13 cellular contexts compared by ENCODE assay signal in genomic region chr15:68224546-68225250, GRCh38. TPM values are rescaled to one million over a fixed set of nuclear protein-coding genes. Genes with fewer than 3 reads are reported as not detected.
DNase-seq lines count a peak whose midpoint lies in the region; ATAC-seq, FAIRE-seq and TF ChIP-seq lines count a peak whose summit lies in the region.
"Had no signal": no experiment of that assay in that cellular context is flagged by ENCODE, and none has a peak within 500 bp of the region (broad histone marks: within the 10 kb centered on the region; RNA-seq: fewer than 3 reads in every experiment).

No MANE protein-coding gene starts in this region.

- H3K79me2 ChIP-seq in smooth muscle cell (ENCODE audit: low read depth): peaks cover 46% of the 10 kb centered on the region

- H3K4me1 ChIP-seq in BLaER1 treated with 17β-estradiol and CSF1 and Interleukin-3, amounts not matched to agents 10 nM and 100 nM: peaks cover 46 to 70% (median 58%) of the 10 kb centered on the region in 10 experiments
- H3K4me1 ChIP-seq in smooth muscle cell (ENCODE audit: low read depth): peaks cover 9% of the 10 kb centered on the region

- ATAC-seq in left lobe of liver (no peak), HG02759 (IDR thresholded peaks at IDR 0.05; ENCODE audit: unreplicated experiment) (no peak), esophagus mucosa (no peak)
- ATAC-seq: body of pancreas had no signal

- peaks cover 7 to 76% (median 47%) of the 10 kb centered on the region in 11 experiments; a peak in 20 of 22 replicates for H4K20me1 ChIP-seq in BLaER1 treated with 17β-estradiol and CSF1 and Interleukin-3, amounts not matched to agents 10 nM and 100 nM
- peaks cover 10% of the 10 kb centered on the region for H4K20me1 ChIP-seq in smooth muscle cell (ENCODE audit: low read depth)

- 96% methylated on average over 3 of the region's 3 CpGs for WGBS in smooth muscle cell (ENCODE audit: low lambda C conversion rate)

- H3K27ac ChIP-seq in BLaER1 treated with 17β-estradiol and CSF1 and Interleukin-3, amounts not matched to agents 10 nM and 100 nM: peak overlapping the region in 6 of 11 experiments; percentile 48 to 99 (median 70); a peak in 13 of 22 replicates
- H3K27ac ChIP-seq in smooth muscle cell (ENCODE audit: low read depth): no peak overlapping the region
- H3K27ac ChIP-seq: body of pancreas had no signal

- H3K27me3 ChIP-seq in BLaER1 treated with 17β-estradiol and CSF1 and Interleukin-3, amounts not matched to agents 10 nM and 100 nM: no peaks in the 10 kb centered on the region
- H3K27me3 ChIP-seq in smooth muscle cell (ENCODE audit: low read depth): no peaks in the 10 kb centered on the region
- H3K27me3 ChIP-seq: body of pancreas had no signal

- TF ChIP-seq POLR2A in GM12891 (IDR thresholded peaks at IDR 0.05; ENCODE audit: low read depth, low read length): no peak

- peak overlapping the region in 6 of 11 experiments; percentile 10 to 62 (median 24); a peak in 6 of 22 replicates for H3K9ac ChIP-seq in BLaER1 treated with 17β-estradiol and CSF1 and Interleukin-3, amounts not matched to agents 10 nM and 100 nM
- no peak overlapping the region for H3K9ac ChIP-seq in smooth muscle cell (ENCODE audit: low read depth)

- peak overlapping the region in 5 of 10 experiments; percentile 2 to 43 (median 26); a peak in 5 of 20 replicates for H3K4me3 ChIP-seq in BLaER1 treated with 17β-estradiol and CSF1 and Interleukin-3, amounts not matched to agents 10 nM and 100 nM
- H3K4me3 ChIP-seq in smooth muscle cell: no peak overlapping the region
- H3K4me3 ChIP-seq: body of pancreas had no signal

- DNase-seq in GM12891 (ENCODE audit: insufficient read length, low spot score) (no peak), NOMO-1 treated with DMSO at 0.1 percent for 48 hours (lab: John Stamatoyannopoulos, UW; ENCODE audit: unreplicated experiment) (peak; percentile 76), left lobe of liver (ENCODE audit: low spot score) (peak; percentile 42), smooth muscle cell (lab: John Stamatoyannopoulos, UW; ENCODE audit: unreplicated experiment) (no peak), D721Med (ENCODE audit: insufficient read length, low spot score) (no peak)
- DNase-seq: activated CD8-positive, alpha-beta memory T cell treated with anti-CD3 and anti-CD28 coated beads for 24 hours; body of pancreas; CD8-positive, alpha-beta memory T cell; immature natural killer cell; stimulated activated CD4-positive, alpha-beta T cell treated with anti-CD3 and anti-CD28 coated beads, Interleukin-2, amount 100 ng/mL, for 48 hours had no signal

- FAIRE-seq in GM12891 (lab: Jason Lieb, UNC): peak; percentile 50
- no peak for FAIRE-seq in D721Med (lab: Jason Lieb, UNC)

- peak overlapping the region; percentile 40 to 95 (median 85) for H3K4me2 ChIP-seq in BLaER1 treated with 17β-estradiol and CSF1 and Interleukin-3, amounts not matched to agents 10 nM and 100 nM
- H3K4me2 ChIP-seq in smooth muscle cell: no peak overlapping the region

- H3F3A ChIP-seq in smooth muscle cell (ENCODE audit: low read depth): no peaks in the 10 kb centered on the region

- peaks cover 0 to 23% (median 15%) of the 10 kb centered on the region in 11 experiments; a peak in 19 of 22 replicates for H3K9me3 ChIP-seq in BLaER1 treated with 17β-estradiol and CSF1 and Interleukin-3, amounts not matched to agents 10 nM and 100 nM (replicated peaks in 1 of 11)
- H3K9me3 ChIP-seq in smooth muscle cell (replicated peaks; ENCODE audit: low read depth): no peaks in the 10 kb centered on the region
- H3K9me3 ChIP-seq: body of pancreas had no signal

- H2AFZ ChIP-seq in smooth muscle cell (ENCODE audit: low read depth): no peak overlapping the region

- TF ChIP-seq CTCF in smooth muscle cell (IDR thresholded peaks at IDR 0.05; ENCODE audit: borderline replicate concordance, insufficient read depth, poor library complexity, severe bottlenecking) (no peak), D721Med (IDR thresholded peaks at IDR 0.05; ENCODE audit: insufficient read depth, missing control alignments) (no peak)

- peaks cover 0 to 32% (median 18%) of the 10 kb centered on the region in 11 experiments; a peak in 16 of 22 replicates for H3K36me3 ChIP-seq in BLaER1 treated with 17β-estradiol and CSF1 and Interleukin-3, amounts not matched to agents 10 nM and 100 nM
- H3K36me3 ChIP-seq in smooth muscle cell (ENCODE audit: low read depth): no peaks in the 10 kb centered on the region

TF ChIP-seq in GM12891, 5 proteins besides CTCF, POLR2A, EP300 and RAD21:
- TF ChIP-seq SPI1 (IDR thresholded peaks at IDR 0.05; ENCODE audit: low read depth, low read length): 0 out of 2 replicates have a peak, but pooled peaks have one; percentile 8
- TF ChIP-seq TAF1 (IDR thresholded peaks at IDR 0.05; ENCODE audit: low read depth, low read length): no peak
- TF ChIP-seq PAX5 (IDR thresholded peaks at IDR 0.05; ENCODE audit: insufficient read depth, low read length, severe bottlenecking): no peak

RNA-seq across cellular contexts. Expression of gene CLN6, which starts 4.8 kb away (rescaled TPM):
- polyA plus RNA-seq in GM12891 (2012; ENCODE audit: low read depth, missing spikeins): 26.1 TPM
- 12.2 TPM for total RNA-seq in left lobe of liver
- total RNA-seq in smooth muscle cell: 11.5 and 15.2 TPM in 2 replicates
- polyA plus RNA-seq in smooth muscle cell: 2.5 and 3.0 TPM in 2 replicates
- total RNA-seq in esophagus mucosa: 18.5 TPM

RNA-seq across cellular contexts. Expression of gene CALML4, which starts 19.6 kb away (rescaled TPM):
- polyA plus RNA-seq in GM12891 (2012; ENCODE audit: low read depth, missing spikeins): 2.8 TPM
- 6.8 TPM for total RNA-seq in left lobe of liver
- total RNA-seq in smooth muscle cell: 1.3 and 2.2 TPM in 2 replicates
- polyA plus RNA-seq in smooth muscle cell: 2.6 and 3.2 TPM in 2 replicates
- total RNA-seq in esophagus mucosa: 2.9 TPM

RNA-seq across cellular contexts. Expression of gene FEM1B, which starts 52.8 kb away (rescaled TPM):
- 11.4 TPM for polyA plus RNA-seq in GM12891 (2012; ENCODE audit: low read depth, missing spikeins)
- total RNA-seq in left lobe of liver (21.5 TPM), smooth muscle cell (41.4 and 50.0 TPM in 2 replicates), esophagus mucosa (46.8 TPM)
- polyA plus RNA-seq in smooth muscle cell: 13.0 and 15.7 TPM in 2 replicates

Comparison
In these comparisons a context has a peak if more than half of its experiments do, and no peak if none do; other contexts are left out.
1. DNase-seq: peak in NOMO-1 treated with DMSO at 0.1 percent for 48 hours (single experiment) and left lobe of liver (single experiment); none in GM12891 (single experiment), smooth muscle cell (single experiment) and D721Med (single experiment).